Comparison of ENCODE assay signal across 1 cellular context in the genomic region with DNA sequence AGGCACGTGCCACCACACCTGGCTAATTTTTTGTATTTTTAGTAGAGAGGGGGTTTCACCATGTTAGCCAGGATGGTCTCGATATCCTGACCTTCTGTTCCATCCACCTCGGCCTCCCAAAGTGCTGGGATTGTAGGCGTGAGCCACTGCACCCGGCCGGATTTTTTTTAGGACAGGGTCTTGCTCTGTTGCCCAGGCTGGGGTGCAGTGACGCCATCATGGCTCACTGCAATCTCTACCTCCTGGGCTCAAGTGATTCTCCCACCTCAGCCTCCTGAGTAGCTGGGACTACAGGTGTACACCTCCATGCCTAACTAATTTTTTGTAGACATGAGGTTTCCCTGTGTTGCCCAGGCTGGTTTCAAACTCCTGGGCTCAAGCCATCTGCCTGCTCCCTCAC. TPM values are rescaled to one million over a fixed set of nuclear protein-coding genes. Genes with fewer than 3 reads are reported as not detected.
"Had no signal": no experiment of that assay in that cellular context is flagged by ENCODE, and none has a peak within 500 bp of the region (broad histone marks: within the 10 kb centered on the region; RNA-seq: fewer than 3 reads in every experiment).

No MANE protein-coding gene starts in this region.

RNA-seq across cellular contexts. Expression of a gene that starts 10.6 kb away (rescaled TPM):
- total RNA-seq: SJSA1 had no signal
